In the genomic region with DNA sequence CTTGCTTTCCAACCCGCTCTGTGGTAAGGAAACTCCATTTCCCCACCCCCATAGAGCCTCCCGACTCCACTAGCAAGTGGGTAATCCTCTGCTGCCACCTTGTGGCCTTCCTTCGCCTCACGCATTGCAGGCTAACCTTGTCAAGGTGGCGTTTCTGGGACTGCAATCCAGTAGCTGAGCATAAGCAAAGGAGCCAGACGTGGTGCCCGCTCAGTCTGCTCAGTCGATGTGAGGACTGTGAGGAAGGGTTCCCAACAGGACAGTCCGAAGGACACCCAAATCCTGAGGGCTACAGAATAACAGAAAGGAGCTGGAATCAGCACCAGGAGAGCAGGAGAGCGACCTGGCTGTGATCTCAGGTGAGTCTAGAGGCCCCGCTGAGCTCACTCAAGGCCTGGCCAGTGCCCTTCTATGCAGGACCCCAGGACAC, we compare ENCODE assay signal across 8 cellular contexts.
A peak's percentile ranks its signal among the peaks of the same experiment; 100 is the strongest.
DNase-seq lines count a peak whose midpoint lies in the region; ATAC-seq and TF ChIP-seq lines count a peak whose summit lies in the region.

No MANE protein-coding gene starts in this region.

- H3K36me3 ChIP-seq in liver (ENCODE audit: control insufficient read depth in 4 of 4, insufficient read depth in 3 of 4, low read depth in 1 of 4, low read length in 3 of 4): no peaks in the 10 kb centered on the region

- H3K4me3 ChIP-seq in liver (ENCODE audit: low read depth in 1 of 3, low read length in 3 of 3): no peak overlapping the region

- WGBS in liver: 20% methylated on average over 11 of the region's 11 CpGs

- TF ChIP-seq RAD21 in liver (IDR thresholded peaks at IDR 0.05): peak; percentile 98 to 99

- H3K4me1 ChIP-seq in liver (ENCODE audit: control insufficient read depth in 4 of 4, insufficient read depth in 4 of 4, low read length in 3 of 4): peaks cover 0 to 4% (median 0%) of the 10 kb centered on the region in 4 donors

- H3K27me3 ChIP-seq in liver (ENCODE audit: control insufficient read depth in 4 of 4, insufficient read depth in 4 of 4, low read length in 3 of 4): no peaks in the 10 kb centered on the region

- peak; percentile 70 to 76 for DNase-seq in AML-193 (lab: John Stamatoyannopoulos, UW)
- DNase-seq in NCI-H2227 (lab: John Stamatoyannopoulos, UW; ENCODE audit: unreplicated experiment): peak; percentile 93
- peak; percentile 63 for DNase-seq in cerebellar cortex (ENCODE audit: low spot score)
- DNase-seq in stimulated activated CD4-positive, alpha-beta T cell treated with anti-CD3 and anti-CD28 coated beads, TNF-alpha, amount 100 ng/mL, for 48 hours (ENCODE audit: low read depth in 3 of 3): peak; percentile 59 to 76 (median 72)

- H3K9me3 ChIP-seq in liver (ENCODE audit: control insufficient read depth in 4 of 4, low read length in 3 of 4): no peaks in the 10 kb centered on the region

- TF ChIP-seq CTCF in liver (IDR thresholded peaks at IDR 0.05; ENCODE audit: low read depth, low read length, missing input control): peak; percentile 95

- H3K9ac ChIP-seq in liver (ENCODE audit: low read depth in 1 of 2, low read length in 2 of 2): no peak overlapping the region

- peak; percentile 99 for ATAC-seq in GM18868 (IDR thresholded peaks at IDR 0.05; ENCODE audit: unreplicated experiment)
- peak; percentile 98 for ATAC-seq in HG03066 (IDR thresholded peaks at IDR 0.05; ENCODE audit: low read depth, unreplicated experiment)
- ATAC-seq in activated CD4-positive, CD25-positive, alpha-beta regulatory T cell treated with anti-CD3 and anti-CD28 coated beads, Interleukin-2, amount 50 U/mL, for 24 hours: peak; percentile 55 to 72

- no peak overlapping the region for H3K27ac ChIP-seq in liver (ENCODE audit: low read depth in 1 of 2, low read length in 2 of 2)

TF ChIP-seq in liver, 16 proteins besides CTCF, POLR2A, EP300 and RAD21:
- TF ChIP-seq RXRA (IDR thresholded peaks at IDR 0.05) (no peak), JUND (IDR thresholded peaks at IDR 0.05) (no peak), GABPA (IDR thresholded peaks at IDR 0.05 in 1 of 2, conservative IDR thresholded peaks at IDR 0.05 in 1 of 2) (no peak), REST (IDR thresholded peaks at IDR 0.05) (peak; percentile 55), FOXA1 (IDR thresholded peaks at IDR 0.05) (no peak), TAF1 (conservative IDR thresholded peaks at IDR 0.05) (no peak), FOXA2 (IDR thresholded peaks at IDR 0.05) (no peak), EGR1 (IDR thresholded peaks at IDR 0.05; ENCODE audit: low read depth in 2 of 2) (no peak), YY1 (IDR thresholded peaks at IDR 0.05) (peak; percentile 42), ZBTB33 (IDR thresholded peaks at IDR 0.05) (no peak), MAX (IDR thresholded peaks at IDR 0.05) (no peak), HNF4G (IDR thresholded peaks at IDR 0.05) (no peak)
